ENCODE assay signal across 25 cellular contexts in genomic region chr18:75393721-75394120, GRCh38. TPM values are rescaled to one million over a fixed set of nuclear protein-coding genes. Genes with fewer than 3 reads are reported as not detected.
DNase-seq lines count a peak whose midpoint lies in the region; ATAC-seq and TF ChIP-seq lines count a peak whose summit lies in the region.
"Had no signal": no experiment of that assay in that cellular context is flagged by ENCODE, and none has a peak within 500 bp of the region (broad histone marks: within the 10 kb centered on the region; RNA-seq: fewer than 3 reads in every experiment).

No MANE protein-coding gene starts in this region.

- DNase-seq in EH (ENCODE audit: low read depth): peak; percentile 49
- DNase-seq in LNCaP clone FGC (ENCODE audit: low read depth): peak; percentile 37
- peak; percentile 17 for DNase-seq in fibroblast of the aortic adventitia (ENCODE audit: low read depth)
- no peak for DNase-seq in NCI-H82 treated with DMSO at 0.1 percent for 48 hours (lab: John Stamatoyannopoulos, UW; ENCODE audit: unreplicated experiment)
- DNase-seq in nucleus accumbens (lab: John Stamatoyannopoulos, UW): no peak
- no peak for DNase-seq in left lobe of liver (ENCODE audit: low spot score)
- DNase-seq: AML-193; Calu3; CD8-positive, alpha-beta memory T cell; DMS153; GDM1; GM23248; NCI-H1694; NCI-H2081; NCI-H345; NCI-H524; NCI-H774; OCI-M1; T-helper 1 cell had no signal

- H3K4me3 ChIP-seq in LNCaP clone FGC (ENCODE audit: low read depth, low read length) (no peak overlapping the region), fibroblast of the aortic adventitia (ENCODE audit: low read depth, low read length) (no peak overlapping the region)
- H3K4me3 ChIP-seq: GM12878, GM23248, HAP-1, SJSA1 had no signal

- ATAC-seq in HG02763 (IDR thresholded peaks at IDR 0.05; ENCODE audit: unreplicated experiment): no peak
- no peak for ATAC-seq in left lobe of liver
- ATAC-seq: GM12878 had no signal

- TF ChIP-seq CTCF in LNCaP clone FGC (IDR thresholded peaks at IDR 0.05; ENCODE audit: control insufficient read depth, extremely low read depth, insufficient read depth) (no peak), fibroblast of the aortic adventitia (IDR thresholded peaks at IDR 0.05; ENCODE audit: insufficient read depth, low read length) (no peak)

RNA-seq across cellular contexts. Expression of gene SMIM21, which starts 33.8 kb away (rescaled TPM):
- total RNA-seq in fibroblast of the aortic adventitia (ENCODE audit: low replicate concordance): not detected in 2 replicates
- not detected for total RNA-seq in left lobe of liver
- total RNA-seq: A673; Calu3; CD8-positive, alpha-beta memory T cell; GM12878; GM23248; M059J; SJSA1 had no signal

Comparison
In these comparisons a context has a peak if more than half of its experiments do, and no peak if none do; other contexts are left out.
1. DNase-seq: peak in EH (single experiment), LNCaP clone FGC (single experiment) and fibroblast of the aortic adventitia (single experiment); none in NCI-H82 treated with DMSO at 0.1 percent for 48 hours (single experiment), nucleus accumbens (0 of 56) and left lobe of liver (single experiment).